In genomic region chr12:111411187-111411764, GRCh38 we compare ENCODE assay signal across 12 cellular contexts. TPM values are rescaled to one million over a fixed set of nuclear protein-coding genes. Genes with fewer than 3 reads are reported as not detected.
DNase-seq lines count a peak whose midpoint lies in the region; ATAC-seq and TF ChIP-seq lines count a peak whose summit lies in the region.
"Had no signal": no experiment of that assay in that cellular context is flagged by ENCODE, and none has a peak within 500 bp of the region (broad histone marks: within the 10 kb centered on the region; RNA-seq: fewer than 3 reads in every experiment).

No MANE protein-coding gene starts in this region.

- H3K27me3 ChIP-seq in CD4-positive, CD25-positive, alpha-beta regulatory T cell (ENCODE audit: control insufficient read depth, insufficient read depth, low read length): no peaks in the 10 kb centered on the region
- H3K27me3 ChIP-seq in Karpas-422 (ENCODE audit: low read length) (no peaks in the 10 kb centered on the region), osteoblast (ENCODE audit: insufficient read depth, low read length) (no peaks in the 10 kb centered on the region)

- no peak overlapping the region for H3K4me2 ChIP-seq in Karpas-422 (ENCODE audit: low read depth, low read length, poor library complexity, severe bottlenecking)
- peak overlapping the region; percentile 93 for H3K4me2 ChIP-seq in osteoblast (ENCODE audit: insufficient read depth, low read length)

- peaks cover 8% of the 10 kb centered on the region for H3K36me3 Mint-ChIP-seq in CD4-positive, CD25-positive, alpha-beta regulatory T cell

- peaks cover 0 to 91% (median 47%) of the 10 kb centered on the region in 4 donors for H3K4me1 Mint-ChIP-seq in CD4-positive, CD25-positive, alpha-beta regulatory T cell

- H3K27ac Mint-ChIP-seq in CD4-positive, CD25-positive, alpha-beta regulatory T cell: peak overlapping the region; percentile 26 to 90 (median 59)

- peak overlapping the region in 2 of 4 donors; percentile 12 to 35 for H3K4me3 Mint-ChIP-seq in CD4-positive, CD25-positive, alpha-beta regulatory T cell

- no peak for DNase-seq in CD4-positive, CD25-positive, alpha-beta regulatory T cell
- DNase-seq in Karpas-422 (no peak), coronary artery (ENCODE audit: low spot score) (no peak), osteoblast (ENCODE audit: insufficient read length, low spot score, missing footprints) (peak; percentile 39), DMS 273 (lab: John Stamatoyannopoulos, UW; ENCODE audit: unreplicated experiment) (no peak), GF-D8 (lab: John Stamatoyannopoulos, UW) (no peak), NK-92 (lab: John Stamatoyannopoulos, UW; ENCODE audit: unreplicated experiment) (no peak)
- DNase-seq: DMS153, KBM-7, NCI-H526 treated with DMSO at 0.1 percent for 48 hours, occipital lobe had no signal

- H2AFZ ChIP-seq in Karpas-422 (ENCODE audit: low read length): no peak overlapping the region
- no peak overlapping the region for H2AFZ ChIP-seq in osteoblast (ENCODE audit: low read length)

- H4K20me1 ChIP-seq in Karpas-422 (ENCODE audit: insufficient read depth, low read depth, low read length) (peaks cover 25% of the 10 kb centered on the region), osteoblast (ENCODE audit: insufficient read depth, low read length) (peaks cover 58% of the 10 kb centered on the region)

- no peak for ATAC-seq in CD4-positive, CD25-positive, alpha-beta regulatory T cell (ENCODE audit: low read depth in 2 of 2)
- no peak for ATAC-seq in HG02938 (IDR thresholded peaks at IDR 0.05; ENCODE audit: unreplicated experiment)

- peak overlapping the region; percentile 39 for H3K27ac ChIP-seq in CD4-positive, CD25-positive, alpha-beta regulatory T cell (ENCODE audit: insufficient read depth, low read length, poor library complexity, severe bottlenecking)
- H3K27ac ChIP-seq in Karpas-422 (ENCODE audit: low read length): peak overlapping the region; percentile 7; the same call in 1 of the 2 replicates
- peak overlapping the region; percentile 72 to 94 for H3K27ac ChIP-seq in coronary artery
- H3K27ac ChIP-seq in osteoblast (ENCODE audit: low read depth, low read length): peak overlapping the region; percentile 76

- no peaks in the 10 kb centered on the region for H3K9me3 ChIP-seq in CD4-positive, CD25-positive, alpha-beta regulatory T cell (ENCODE audit: control insufficient read depth in 2 of 2, low read length in 2 of 2)
- no peaks in the 10 kb centered on the region for H3K9me3 ChIP-seq in Karpas-422 (ENCODE audit: low read length)
- no peaks in the 10 kb centered on the region for H3K9me3 ChIP-seq in osteoblast (ENCODE audit: low read depth, low read length)

- H3K27me3 Mint-ChIP-seq in CD4-positive, CD25-positive, alpha-beta regulatory T cell: no peaks in the 10 kb centered on the region

- no peak overlapping the region for H3K9ac ChIP-seq in Karpas-422 (ENCODE audit: low read length)

- TF ChIP-seq CTCF in coronary artery (IDR thresholded peaks at IDR 0.05): no peak
- no peak for TF ChIP-seq CTCF in osteoblast (IDR thresholded peaks at IDR 0.05; ENCODE audit: extremely low read depth, low read depth, low read length)

- no peaks in the 10 kb centered on the region for H3K9me3 Mint-ChIP-seq in CD4-positive, CD25-positive, alpha-beta regulatory T cell

- H3K79me2 ChIP-seq in Karpas-422 (ENCODE audit: low read length) (peaks cover 94% of the 10 kb centered on the region), osteoblast (ENCODE audit: insufficient read depth, low read length) (peaks cover 93% of the 10 kb centered on the region)

- H3K36me3 ChIP-seq in CD4-positive, CD25-positive, alpha-beta regulatory T cell (ENCODE audit: control insufficient read depth, insufficient read depth, low read length): no peaks in the 10 kb centered on the region
- H3K36me3 ChIP-seq in Karpas-422 (ENCODE audit: insufficient read depth, low read length) (no peaks in the 10 kb centered on the region), osteoblast (ENCODE audit: insufficient read depth, low read length) (peaks cover 12% of the 10 kb centered on the region)

- H3K4me3 ChIP-seq in CD4-positive, CD25-positive, alpha-beta regulatory T cell (ENCODE audit: low read depth, low read length): no peak overlapping the region
- no peak overlapping the region for H3K4me3 ChIP-seq in Karpas-422 (ENCODE audit: low read length)
- no peak overlapping the region for H3K4me3 ChIP-seq in coronary artery
- H3K4me3 ChIP-seq in osteoblast (ENCODE audit: insufficient read depth, low read length): no peak overlapping the region

- H3K4me1 ChIP-seq in CD4-positive, CD25-positive, alpha-beta regulatory T cell (ENCODE audit: control insufficient read depth, insufficient read depth, low read length, poor library complexity, severe bottlenecking): peaks cover 71% of the 10 kb centered on the region
- H3K4me1 ChIP-seq in Karpas-422 (ENCODE audit: low read length) (peaks cover 51% of the 10 kb centered on the region), osteoblast (ENCODE audit: insufficient read depth, low read length) (peaks cover 75% of the 10 kb centered on the region)

- no peaks in the 10 kb centered on the region for H3K9me2 ChIP-seq in Karpas-422 (replicated peaks; ENCODE audit: insufficient read depth, low read length)

RNA-seq across cellular contexts. Expression of gene SH2B3, which starts 5.6 kb away (rescaled TPM):
- 25.7 TPM for total RNA-seq in CD4-positive, CD25-positive, alpha-beta regulatory T cell
- polyA plus RNA-seq in CD4-positive, CD25-positive, alpha-beta regulatory T cell: 1 to 10 TPM; 1.6 to 5.3 (median 3.8) TPM
- total RNA-seq in Karpas-422 (2014; rRNA removed; shearing (Covaris generic); ENCODE audit: low replicate concordance): 16.7 and 20.8 TPM in 2 replicates
- 32.4 and 51.4 TPM in 2 replicates for total RNA-seq in osteoblast

RNA-seq across cellular contexts. Expression of gene PHETA1, which starts 42.4 kb away (rescaled TPM):
- 2.4 TPM for total RNA-seq in CD4-positive, CD25-positive, alpha-beta regulatory T cell
- 1 to 10 TPM in 2 of 4 donors, under 1 TPM in 2; 0.34 to 1.3 (median 0.87) TPM for polyA plus RNA-seq in CD4-positive, CD25-positive, alpha-beta regulatory T cell
- total RNA-seq in Karpas-422 (2014; rRNA removed; shearing (Covaris generic); ENCODE audit: low replicate concordance): 0.11 and 0.61 TPM in 2 replicates
- total RNA-seq in osteoblast: 8.3 and 9.1 TPM in 2 replicates

Comparison
In these comparisons a context has a peak if more than half of its experiments do, and no peak if none do; other contexts are left out.
1. H3K27ac ChIP-seq: peak in every context shown above with its lines; median percentile 83 in coronary artery; 76 in osteoblast; 39 in CD4-positive, CD25-positive, alpha-beta regulatory T cell; 7 in Karpas-422.